8 cellular contexts compared by ENCODE assay signal in genomic region chr19:1247747-1248453, GRCh38. TPM values are rescaled to one million over a fixed set of nuclear protein-coding genes. Genes with fewer than 3 reads are reported as not detected.
DNase-seq lines count a peak whose midpoint lies in the region; TF ChIP-seq lines count a peak whose summit lies in the region.

No MANE protein-coding gene starts in this region.

- peaks cover 2 to 18% of the 10 kb centered on the region in 2 experiments for H3K4me1 Mint-ChIP-seq in H9

- H3K9me3 ChIP-seq in BLaER1: no peaks in the 10 kb centered on the region
- H3K9me3 ChIP-seq in H9 (ENCODE audit: control insufficient read depth, low read depth, low read length): no peaks in the 10 kb centered on the region
- no peaks in the 10 kb centered on the region for H3K9me3 ChIP-seq in left ventricle myocardium inferior (replicated peaks)

- H3K79me2 ChIP-seq in H9 (ENCODE audit: insufficient read depth, low read length): peaks cover 11% of the 10 kb centered on the region; the same call in 1 of the 2 replicates

- H3K4me2 ChIP-seq in BLaER1 (peak overlapping the region; percentile 84), H9 (ENCODE audit: insufficient read depth, insufficient read length, low read length) (peak overlapping the region; percentile 4)

- H4K20me1 ChIP-seq in BLaER1: peaks cover 51% of the 10 kb centered on the region
- H4K20me1 ChIP-seq in H9 (ENCODE audit: control insufficient read depth, insufficient read depth, insufficient read length): no peaks in the 10 kb centered on the region

- no peak overlapping the region for H3K27ac Mint-ChIP-seq in H9

- H3K14ac ChIP-seq in H9 (ENCODE audit: insufficient read depth, low read length): no peak overlapping the region

- H2AK5ac ChIP-seq in H9 (ENCODE audit: insufficient read length, low read length): no peak overlapping the region

- no peak overlapping the region; the same call in 1 of the 2 replicates for H2BK15ac ChIP-seq in H9 (ENCODE audit: low read depth, low read length)

- no peak overlapping the region for H3K4ac ChIP-seq in H9 (ENCODE audit: low read depth, low read length)

- intact Hi-C loops in left ventricle myocardium inferior (cut with micrococcal nuclease): no loop called here

- H3K9ac ChIP-seq in BLaER1 (peak overlapping the region; percentile 86; the same call in 1 of the 2 replicates), H9 (ENCODE audit: extremely low read depth, insufficient read length, low read length) (no peak overlapping the region), rectal smooth muscle tissue (ENCODE audit: low read length) (peak overlapping the region; percentile 73)

- H4K91ac ChIP-seq in H9 (ENCODE audit: insufficient read length, low read depth, low read length): no peak overlapping the region

- peak overlapping the region; percentile 48 for H3K18ac ChIP-seq in H9 (ENCODE audit: insufficient read length, low read depth, low read length)

- peak overlapping the region; percentile 45 to 66; a peak in 3 of 5 replicates for H3K4me3 Mint-ChIP-seq in H9

- H3K23ac ChIP-seq in H9 (ENCODE audit: insufficient read length, low read depth, low read length): no peak overlapping the region

- no CpG with 5 or more reads among the region's 35 CpGs for WGBS in H9 (ENCODE audit: extremely low coverage, insufficient read length, low lambda C conversion rate)

- no peak overlapping the region for H2BK120ac ChIP-seq in H9 (ENCODE audit: low read depth, low read length, poor library complexity, severe bottlenecking)

- peak; percentile 75 for DNase-seq in H9
- DNase-seq in RKO (ENCODE audit: low spot score): peak; percentile 93
- DNase-seq in activated naive CD4-positive, alpha-beta T cell treated with anti-CD3 and anti-CD28 coated beads, Interleukin-2, amount 50 U/mL, for 16 hours: peak; percentile 50
- DNase-seq in left ventricle myocardium inferior: peak; percentile 77
- DNase-seq in G401 (ENCODE audit: low spot score): no peak
- DNase-seq in NCI-H187 treated with DMSO at 0.1 percent for 48 hours (lab: John Stamatoyannopoulos, UW): no peak

- no peak overlapping the region for H3K56ac ChIP-seq in H9 (ENCODE audit: insufficient read length, low read depth, low read length)

- no peaks in the 10 kb centered on the region for H3K79me1 ChIP-seq in H9 (ENCODE audit: insufficient read depth, low read depth, low read length, poor library complexity, severe bottlenecking)

- H4K8ac ChIP-seq in H9 (replicated peaks; ENCODE audit: insufficient read length, low read depth, low read length): no peak overlapping the region

- TF ChIP-seq CTCF in H9 (conservative IDR thresholded peaks at IDR 0.05) (peak; percentile 63), left ventricle myocardium inferior (IDR thresholded peaks at IDR 0.05; ENCODE audit: borderline replicate concordance) (peak; percentile 28)

- H3T11ph ChIP-seq in H9 (ENCODE audit: low read length): no peak overlapping the region

- no peak overlapping the region for H2AFZ ChIP-seq in H9 (ENCODE audit: low read length)

- H3K27me3 ChIP-seq in BLaER1 (no peaks in the 10 kb centered on the region), H9 (ENCODE audit: insufficient read depth, low read length) (no peaks in the 10 kb centered on the region), left ventricle myocardium inferior (ENCODE audit: low read depth) (no peaks in the 10 kb centered on the region), rectal smooth muscle tissue (ENCODE audit: control insufficient read depth, insufficient read depth, low read length) (no peaks in the 10 kb centered on the region)

- H3K27ac ChIP-seq in BLaER1 (peak overlapping the region; percentile 46; the same call in 1 of the 2 replicates), H9 (ENCODE audit: insufficient read length, low read depth, low read length) (no peak overlapping the region), left ventricle myocardium inferior (replicated peaks) (peak overlapping the region; percentile 100), rectal smooth muscle tissue (ENCODE audit: low read depth, low read length) (peak overlapping the region; percentile 99)

- H3K4me3 ChIP-seq in BLaER1: peak overlapping the region; percentile 99
- peak overlapping the region; percentile 93 for H3K4me3 ChIP-seq in left ventricle myocardium inferior
- peak overlapping the region; percentile 59 for H3K4me3 ChIP-seq in rectal smooth muscle tissue (ENCODE audit: low read length)

- peaks cover 12% of the 10 kb centered on the region for H3K23me2 ChIP-seq in H9 (ENCODE audit: insufficient read length, low read depth, low read length, poor library complexity, severe bottlenecking)

- no peak overlapping the region for H4K5ac ChIP-seq in H9 (ENCODE audit: insufficient read length, low read depth, low read length)

- H2BK12ac ChIP-seq in H9 (ENCODE audit: insufficient read length, low read depth, low read length): no peak overlapping the region

- no peaks in the 10 kb centered on the region for H3K27me3 Mint-ChIP-seq in H9 (ENCODE audit: low read depth)

- H3K4me1 ChIP-seq in BLaER1 (peaks cover 51% of the 10 kb centered on the region), H9 (ENCODE audit: insufficient read depth, low read length) (no peaks in the 10 kb centered on the region; the same call in 1 of the 2 replicates), left ventricle myocardium inferior (peaks cover 85% of the 10 kb centered on the region), rectal smooth muscle tissue (ENCODE audit: control insufficient read depth, insufficient read depth, low read length) (peaks cover 31% of the 10 kb centered on the region)

- in situ Hi-C loops in G401 (cut with HindIII; ENCODE audit: low sequenced_read_pairs): no loop called here

- no peak overlapping the region for H2BK20ac ChIP-seq in H9 (ENCODE audit: low read depth, low read length, poor library complexity, severe bottlenecking)

- no peak overlapping the region for H2BK5ac ChIP-seq in H9 (ENCODE audit: insufficient read length, low read length)

- H3K36me3 Mint-ChIP-seq in H9 (ENCODE audit: insufficient read depth in 1 of 3, low read depth in 3 of 3): peaks cover 4 to 19% (median 8%) of the 10 kb centered on the region in 3 experiments; a peak in 6 of 7 replicates

- H3K9me3 Mint-ChIP-seq in H9: no peaks in the 10 kb centered on the region

- H3K36me3 ChIP-seq in BLaER1 (peaks cover 28% of the 10 kb centered on the region), left ventricle myocardium inferior (peaks cover 24% of the 10 kb centered on the region), rectal smooth muscle tissue (ENCODE audit: control insufficient read depth, insufficient read depth, low read length) (peaks cover 6% of the 10 kb centered on the region)

RNA-seq across cellular contexts. Expression of gene MIDN, which starts 0.5 kb away (rescaled TPM):
- total RNA-seq in H9 (2021): 286 and 300 TPM in 2 replicates
- 60.5 TPM for total RNA-seq in left ventricle myocardium inferior
- total RNA-seq in G401 (2014; rRNA removed; shearing (Covaris generic)): 14.0 and 17.5 TPM in 2 replicates

RNA-seq across cellular contexts. Expression of gene ATP5F1D, which starts 6.3 kb away (rescaled TPM):
- total RNA-seq in H9 (2021) (179 and 191 TPM in 2 replicates), left ventricle myocardium inferior (501 TPM)
- total RNA-seq in G401 (2014; rRNA removed; shearing (Covaris generic)): 61.3 and 98.5 TPM in 2 replicates

RNA-seq across cellular contexts. Expression of gene CBARP, which starts 10.1 kb away (rescaled TPM):
- total RNA-seq in H9 (2021): 25.6 and 28.4 TPM in 2 replicates
- 0.96 TPM for total RNA-seq in left ventricle myocardium inferior
- total RNA-seq in G401 (2014; rRNA removed; shearing (Covaris generic)): 3.6 and 5.6 TPM in 2 replicates

RNA-seq across cellular contexts. Expression of gene CIRBP, which starts 21.2 kb away (rescaled TPM):
- total RNA-seq in H9 (2021): 249 and 263 TPM in 2 replicates
- total RNA-seq in left ventricle myocardium inferior: 229 TPM
- 196 and 215 TPM in 2 replicates for total RNA-seq in G401 (2014; rRNA removed; shearing (Covaris generic))

RNA-seq across cellular contexts. Expression of gene FAM174C, which starts 27.4 kb away (rescaled TPM):
- total RNA-seq in H9 (2021) (56.4 and 63.0 TPM in 2 replicates), left ventricle myocardium inferior (12.4 TPM)
- 37.9 and 45.0 TPM in 2 replicates for total RNA-seq in G401 (2014; rRNA removed; shearing (Covaris generic))

Comparison
In these comparisons a context has a peak if more than half of its experiments do, and no peak if none do; other contexts are left out.
1. DNase-seq: peak in H9 (single experiment), RKO (single experiment), activated naive CD4-positive, alpha-beta T cell treated with anti-CD3 and anti-CD28 coated beads, Interleukin-2, amount 50 U/mL, for 16 hours (single experiment) and left ventricle myocardium inferior (single experiment); none in G401 (single experiment) and NCI-H187 treated with DMSO at 0.1 percent for 48 hours (single experiment).
2. Peak in every context shown above with its lines, with median percentiles within 50 percentile points of each other: H3K4me3 ChIP-seq.